ENCODE assay signal across 1 cellular context in the genomic region with DNA sequence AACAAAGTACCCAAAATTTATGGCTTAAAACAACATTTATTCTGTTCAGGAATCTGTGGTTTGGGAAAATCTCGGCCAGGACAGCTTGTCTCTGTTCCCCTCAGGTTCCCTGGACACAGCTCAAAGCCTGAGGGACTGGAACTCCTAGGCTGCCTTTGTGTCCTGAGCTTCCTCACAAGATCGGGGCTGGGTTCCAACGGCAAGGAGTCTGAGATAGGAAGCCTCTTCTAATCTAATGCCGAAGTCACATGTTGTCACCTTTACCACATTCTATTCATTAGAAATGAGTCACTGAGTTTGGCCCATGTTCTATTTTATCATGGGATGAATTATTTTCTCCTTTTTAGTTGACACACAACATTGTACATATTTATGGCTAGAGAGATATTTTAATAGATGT.
TF ChIP-seq lines count a peak whose summit lies in the region.

No MANE protein-coding gene starts in this region.

TF ChIP-seq in GM23338, 12 proteins besides CTCF, POLR2A, EP300 and RAD21 (continued from another document):
- TF ChIP-seq, protein P1, sequence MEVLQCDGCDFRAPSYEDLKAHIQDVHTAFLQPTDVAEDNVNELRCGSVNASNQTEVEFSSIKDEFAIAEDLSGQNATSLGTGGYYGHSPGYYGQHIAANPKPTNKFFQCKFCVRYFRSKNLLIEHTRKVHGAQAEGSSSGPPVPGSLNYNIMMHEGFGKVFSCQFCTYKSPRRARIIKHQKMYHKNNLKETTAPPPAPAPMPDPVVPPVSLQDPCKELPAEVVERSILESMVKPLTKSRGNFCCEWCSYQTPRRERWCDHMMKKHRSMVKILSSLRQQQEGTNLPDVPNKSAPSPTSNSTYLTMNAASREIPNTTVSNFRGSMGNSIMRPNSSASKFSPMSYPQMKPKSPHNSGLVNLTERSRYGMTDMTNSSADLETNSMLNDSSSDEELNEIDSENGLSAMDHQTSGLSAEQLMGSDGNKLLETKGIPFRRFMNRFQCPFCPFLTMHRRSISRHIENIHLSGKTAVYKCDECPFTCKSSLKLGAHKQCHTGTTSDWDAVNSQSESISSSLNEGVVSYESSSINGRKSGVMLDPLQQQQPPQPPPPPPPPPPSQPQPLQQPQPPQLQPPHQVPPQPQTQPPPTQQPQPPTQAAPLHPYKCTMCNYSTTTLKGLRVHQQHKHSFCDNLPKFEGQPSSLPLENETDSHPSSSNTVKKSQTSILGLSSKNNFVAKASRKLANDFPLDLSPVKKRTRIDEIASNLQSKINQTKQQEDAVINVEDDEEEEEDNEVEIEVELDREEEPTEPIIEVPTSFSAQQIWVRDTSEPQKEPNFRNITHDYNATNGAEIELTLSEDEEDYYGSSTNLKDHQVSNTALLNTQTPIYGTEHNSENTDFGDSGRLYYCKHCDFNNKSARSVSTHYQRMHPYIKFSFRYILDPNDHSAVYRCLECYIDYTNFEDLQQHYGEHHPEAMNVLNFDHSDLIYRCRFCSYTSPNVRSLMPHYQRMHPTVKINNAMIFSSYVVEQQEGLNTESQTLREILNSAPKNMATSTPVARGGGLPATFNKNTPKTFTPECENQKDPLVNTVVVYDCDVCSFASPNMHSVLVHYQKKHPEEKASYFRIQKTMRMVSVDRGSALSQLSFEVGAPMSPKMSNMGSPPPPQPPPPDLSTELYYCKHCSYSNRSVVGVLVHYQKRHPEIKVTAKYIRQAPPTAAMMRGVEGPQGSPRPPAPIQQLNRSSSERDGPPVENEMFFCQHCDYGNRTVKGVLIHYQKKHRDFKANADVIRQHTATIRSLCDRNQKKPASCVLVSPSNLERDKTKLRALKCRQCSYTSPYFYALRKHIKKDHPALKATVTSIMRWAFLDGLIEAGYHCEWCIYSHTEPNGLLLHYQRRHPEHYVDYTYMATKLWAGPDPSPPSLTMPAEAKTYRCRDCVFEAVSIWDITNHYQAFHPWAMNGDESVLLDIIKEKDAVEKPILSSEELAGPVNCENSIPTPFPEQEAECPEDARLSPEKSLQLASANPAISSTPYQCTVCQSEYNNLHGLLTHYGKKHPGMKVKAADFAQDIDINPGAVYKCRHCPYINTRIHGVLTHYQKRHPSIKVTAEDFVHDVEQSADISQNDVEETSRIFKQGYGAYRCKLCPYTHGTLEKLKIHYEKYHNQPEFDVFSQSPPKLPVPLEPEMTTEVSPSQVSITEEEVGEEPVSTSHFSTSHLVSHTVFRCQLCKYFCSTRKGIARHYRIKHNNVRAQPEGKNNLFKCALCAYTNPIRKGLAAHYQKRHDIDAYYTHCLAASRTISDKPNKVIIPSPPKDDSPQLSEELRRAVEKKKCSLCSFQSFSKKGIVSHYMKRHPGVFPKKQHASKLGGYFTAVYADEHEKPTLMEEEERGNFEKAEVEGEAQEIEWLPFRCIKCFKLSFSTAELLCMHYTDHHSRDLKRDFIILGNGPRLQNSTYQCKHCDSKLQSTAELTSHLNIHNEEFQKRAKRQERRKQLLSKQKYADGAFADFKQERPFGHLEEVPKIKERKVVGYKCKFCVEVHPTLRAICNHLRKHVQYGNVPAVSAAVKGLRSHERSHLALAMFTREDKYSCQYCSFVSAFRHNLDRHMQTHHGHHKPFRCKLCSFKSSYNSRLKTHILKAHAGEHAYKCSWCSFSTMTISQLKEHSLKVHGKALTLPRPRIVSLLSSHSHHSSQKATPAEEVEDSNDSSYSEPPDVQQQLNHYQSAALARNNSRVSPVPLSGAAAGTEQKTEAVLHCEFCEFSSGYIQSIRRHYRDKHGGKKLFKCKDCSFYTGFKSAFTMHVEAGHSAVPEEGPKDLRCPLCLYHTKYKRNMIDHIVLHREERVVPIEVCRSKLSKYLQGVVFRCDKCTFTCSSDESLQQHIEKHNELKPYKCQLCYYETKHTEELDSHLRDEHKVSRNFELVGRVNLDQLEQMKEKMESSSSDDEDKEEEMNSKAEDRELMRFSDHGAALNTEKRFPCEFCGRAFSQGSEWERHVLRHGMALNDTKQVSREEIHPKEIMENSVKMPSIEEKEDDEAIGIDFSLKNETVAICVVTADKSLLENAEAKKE (CRISPR knock-in tag; IDR thresholded peaks at IDR 0.05), result no peak
- TF ChIP-seq NANOG (IDR thresholded peaks at IDR 0.05; ENCODE audit: borderline replicate concordance) (no peak), EZH2phosphoT487 (IDR thresholded peaks at IDR 0.05; ENCODE audit: unreplicated experiment) (no peak), JUNB (IDR thresholded peaks at IDR 0.05; ENCODE audit: unreplicated experiment) (no peak), ZNF331 (CRISPR knock-in tag; IDR thresholded peaks at IDR 0.05; ENCODE audit: low read depth) (no peak)
- TF ChIP-seq, protein P2, sequence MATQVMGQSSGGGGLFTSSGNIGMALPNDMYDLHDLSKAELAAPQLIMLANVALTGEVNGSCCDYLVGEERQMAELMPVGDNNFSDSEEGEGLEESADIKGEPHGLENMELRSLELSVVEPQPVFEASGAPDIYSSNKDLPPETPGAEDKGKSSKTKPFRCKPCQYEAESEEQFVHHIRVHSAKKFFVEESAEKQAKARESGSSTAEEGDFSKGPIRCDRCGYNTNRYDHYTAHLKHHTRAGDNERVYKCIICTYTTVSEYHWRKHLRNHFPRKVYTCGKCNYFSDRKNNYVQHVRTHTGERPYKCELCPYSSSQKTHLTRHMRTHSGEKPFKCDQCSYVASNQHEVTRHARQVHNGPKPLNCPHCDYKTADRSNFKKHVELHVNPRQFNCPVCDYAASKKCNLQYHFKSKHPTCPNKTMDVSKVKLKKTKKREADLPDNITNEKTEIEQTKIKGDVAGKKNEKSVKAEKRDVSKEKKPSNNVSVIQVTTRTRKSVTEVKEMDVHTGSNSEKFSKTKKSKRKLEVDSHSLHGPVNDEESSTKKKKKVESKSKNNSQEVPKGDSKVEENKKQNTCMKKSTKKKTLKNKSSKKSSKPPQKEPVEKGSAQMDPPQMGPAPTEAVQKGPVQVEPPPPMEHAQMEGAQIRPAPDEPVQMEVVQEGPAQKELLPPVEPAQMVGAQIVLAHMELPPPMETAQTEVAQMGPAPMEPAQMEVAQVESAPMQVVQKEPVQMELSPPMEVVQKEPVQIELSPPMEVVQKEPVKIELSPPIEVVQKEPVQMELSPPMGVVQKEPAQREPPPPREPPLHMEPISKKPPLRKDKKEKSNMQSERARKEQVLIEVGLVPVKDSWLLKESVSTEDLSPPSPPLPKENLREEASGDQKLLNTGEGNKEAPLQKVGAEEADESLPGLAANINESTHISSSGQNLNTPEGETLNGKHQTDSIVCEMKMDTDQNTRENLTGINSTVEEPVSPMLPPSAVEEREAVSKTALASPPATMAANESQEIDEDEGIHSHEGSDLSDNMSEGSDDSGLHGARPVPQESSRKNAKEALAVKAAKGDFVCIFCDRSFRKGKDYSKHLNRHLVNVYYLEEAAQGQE (IDR thresholded peaks at IDR 0.05; ENCODE audit: unreplicated experiment), result no peak
- TF ChIP-seq, protein P3, sequence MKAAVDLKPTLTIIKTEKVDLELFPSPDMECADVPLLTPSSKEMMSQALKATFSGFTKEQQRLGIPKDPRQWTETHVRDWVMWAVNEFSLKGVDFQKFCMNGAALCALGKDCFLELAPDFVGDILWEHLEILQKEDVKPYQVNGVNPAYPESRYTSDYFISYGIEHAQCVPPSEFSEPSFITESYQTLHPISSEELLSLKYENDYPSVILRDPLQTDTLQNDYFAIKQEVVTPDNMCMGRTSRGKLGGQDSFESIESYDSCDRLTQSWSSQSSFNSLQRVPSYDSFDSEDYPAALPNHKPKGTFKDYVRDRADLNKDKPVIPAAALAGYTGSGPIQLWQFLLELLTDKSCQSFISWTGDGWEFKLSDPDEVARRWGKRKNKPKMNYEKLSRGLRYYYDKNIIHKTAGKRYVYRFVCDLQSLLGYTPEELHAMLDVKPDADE (IDR thresholded peaks at IDR 0.05), result no peak
